ENCODE assay signal across 8 cellular contexts in the genomic region with DNA sequence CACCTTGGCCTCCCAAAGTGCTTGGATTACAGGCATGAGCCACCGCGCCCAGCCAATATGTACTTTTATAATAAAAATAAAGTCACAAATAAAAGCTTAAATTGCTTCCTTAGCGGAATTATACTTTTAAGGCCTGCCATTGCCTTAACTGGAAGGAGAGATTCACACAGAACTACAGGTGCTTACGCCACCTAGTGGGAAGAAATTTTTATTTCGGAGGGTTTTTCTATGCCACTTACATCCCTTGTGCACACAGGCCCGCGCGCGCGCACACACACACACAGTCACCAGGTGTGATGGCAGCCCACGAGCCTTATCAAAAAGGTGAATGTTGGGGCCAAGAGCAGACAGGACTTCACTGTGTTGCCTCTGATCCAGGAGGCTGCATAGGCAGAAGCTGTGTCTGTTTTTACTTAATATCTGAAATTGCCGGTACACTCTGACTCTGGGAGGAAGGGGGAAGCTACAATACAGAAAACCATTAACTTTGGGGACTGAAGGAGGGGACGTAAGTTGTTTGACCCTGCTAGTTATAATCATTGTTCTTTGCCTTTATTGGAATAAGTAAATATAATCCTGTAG.
DNase-seq lines count a peak whose midpoint lies in the region; ATAC-seq and TF ChIP-seq lines count a peak whose summit lies in the region.

No MANE protein-coding gene starts in this region.

- CTCF ChIA-PET in activated naive CD4-positive, alpha-beta T cell treated with anti-CD3 and anti-CD28 coated beads, Interleukin-2, amount 10 ng/mL, durations not matched to agents 7 days and 5 days (lab: Charles Lee), result interaction anchor here (0.8 to 2.1 kb wide), 14 partner anchors 8 to 841 kb away, joined by 3 to 11 read pairs (median 4); no protein-coding TSS in a partner anchor

- peaks cover 0 to 3% (median 0%) of the 10 kb centered on the region in 7 donors for H3K9me3 Mint-ChIP-seq in CD14-positive monocyte
- no peaks in the 10 kb centered on the region for H3K9me3 Mint-ChIP-seq in activated naive CD4-positive, alpha-beta T cell treated with anti-CD3 and anti-CD28 coated beads, Interleukin-2, amount 10 ng/mL, durations not matched to agents 7 days and 5 days

- intact Hi-C loops in CD14-positive monocyte (cut with micrococcal nuclease), result loop anchor here (10.0 kb wide), 4 partner anchors 182 to 1032 kb away; no protein-coding TSS in a partner anchor
- intact Hi-C loops in posterior cingulate gyrus (cut with DNase I), result loop anchor here (2.0 to 5.0 kb wide), 4 partner anchors 35 to 840 kb away; no protein-coding TSS in a partner anchor

- no peak overlapping the region for H3K27ac Mint-ChIP-seq in CD14-positive monocyte
- no peak overlapping the region for H3K27ac Mint-ChIP-seq in activated naive CD4-positive, alpha-beta T cell treated with anti-CD3 and anti-CD28 coated beads, Interleukin-2, amount 10 ng/mL, durations not matched to agents 7 days and 5 days

- ATAC-seq in HG02852 (IDR thresholded peaks at IDR 0.05; ENCODE audit: unreplicated experiment), result no peak

- H3K27me3 Mint-ChIP-seq in CD14-positive monocyte (ENCODE audit: low read depth in 3 of 3), result peaks cover 0 to 2% (median 0%) of the 10 kb centered on the region in 3 donors
- H3K27me3 Mint-ChIP-seq in activated naive CD4-positive, alpha-beta T cell treated with anti-CD3 and anti-CD28 coated beads, Interleukin-2, amount 10 ng/mL, durations not matched to agents 7 days and 5 days, result peaks cover 4% of the 10 kb centered on the region

- no peak for DNase-seq in CD14-positive monocyte (ENCODE audit: low spot score)
- peak; percentile 57 to 64 for DNase-seq in HAP-1 (ENCODE audit: low spot score in 2 of 2)
- peak; percentile 4 for DNase-seq in NCI-H510A (lab: John Stamatoyannopoulos, UW)
- DNase-seq in activated naive CD4-positive, alpha-beta T cell treated with anti-CD3 and anti-CD28 coated beads, Interleukin-2, amount 10 ng/mL, durations not matched to agents 7 days and 5 days, result peak; percentile 31
- peak; percentile 70 to 73 for DNase-seq in cardiac muscle cell (ENCODE audit: low read depth in 1 of 2, low spot score in 1 of 2)
- DNase-seq in posterior cingulate gyrus, result peak in 8 of 10 donors; percentile 36 to 88 (median 47)
- DNase-seq in effector CD4-positive, alpha-beta T cell, result no peak

- H3K4me3 ChIP-seq in HAP-1 (no peak overlapping the region), cardiac muscle cell (no peak overlapping the region)

- H3K36me3 ChIP-seq in HAP-1 (replicated peaks), result no peaks in the 10 kb centered on the region
- no peaks in the 10 kb centered on the region for H3K36me3 ChIP-seq in cardiac muscle cell

- in situ Hi-C loops in HAP-1 (cut with MboI; ENCODE audit: low sequenced_read_pairs), result loop anchor here (5.0 to 10.0 kb wide), 5 partner anchors 185 to 838 kb away; no protein-coding TSS in a partner anchor

- H3K4me1 ChIP-seq in HAP-1 (no peaks in the 10 kb centered on the region; the same call in 1 of the 2 replicates), cardiac muscle cell (ENCODE audit: low read depth) (no peaks in the 10 kb centered on the region)

- H3K27me3 ChIP-seq in HAP-1 (ENCODE audit: low read depth) (peaks cover under 1% of the 10 kb centered on the region; the same call in 1 of the 2 replicates), cardiac muscle cell (no peaks in the 10 kb centered on the region)

- TF ChIP-seq CTCF in CD14-positive monocyte (IDR thresholded peaks at IDR 0.05), result peak; percentile 80
- TF ChIP-seq CTCF in cardiac muscle cell (IDR thresholded peaks at IDR 0.05; ENCODE audit: low read depth, low read length), result peak; percentile 58

- H3K9me3 ChIP-seq in HAP-1 (no peaks in the 10 kb centered on the region), cardiac muscle cell (ENCODE audit: low read depth) (no peaks in the 10 kb centered on the region)

- no peak overlapping the region for H3K27ac ChIP-seq in cardiac muscle cell

- H3K4me3 Mint-ChIP-seq in CD14-positive monocyte, result no peak overlapping the region
- H3K4me3 Mint-ChIP-seq in activated naive CD4-positive, alpha-beta T cell treated with anti-CD3 and anti-CD28 coated beads, Interleukin-2, amount 10 ng/mL, durations not matched to agents 7 days and 5 days, result no peak overlapping the region

- peaks cover 5% of the 10 kb centered on the region for H3K4me1 Mint-ChIP-seq in CD14-positive monocyte
- peaks cover 4% of the 10 kb centered on the region for H3K4me1 Mint-ChIP-seq in activated naive CD4-positive, alpha-beta T cell treated with anti-CD3 and anti-CD28 coated beads, Interleukin-2, amount 10 ng/mL, durations not matched to agents 7 days and 5 days

- no peaks in the 10 kb centered on the region for H3K36me3 Mint-ChIP-seq in CD14-positive monocyte
- H3K36me3 Mint-ChIP-seq in activated naive CD4-positive, alpha-beta T cell treated with anti-CD3 and anti-CD28 coated beads, Interleukin-2, amount 10 ng/mL, durations not matched to agents 7 days and 5 days, result no peaks in the 10 kb centered on the region

Comparison
In these comparisons a context has a peak if more than half of its experiments do, and no peak if none do; other contexts are left out.
1. DNase-seq: peak in HAP-1 (2 of 2), NCI-H510A (single experiment), activated naive CD4-positive, alpha-beta T cell treated with anti-CD3 and anti-CD28 coated beads, Interleukin-2, amount 10 ng/mL, durations not matched to agents 7 days and 5 days (single experiment), cardiac muscle cell (2 of 2) and posterior cingulate gyrus (8 of 10); none in CD14-positive monocyte (single experiment) and effector CD4-positive, alpha-beta T cell (single experiment).